ENCODE assay signal across 22 cellular contexts in the genomic region with DNA sequence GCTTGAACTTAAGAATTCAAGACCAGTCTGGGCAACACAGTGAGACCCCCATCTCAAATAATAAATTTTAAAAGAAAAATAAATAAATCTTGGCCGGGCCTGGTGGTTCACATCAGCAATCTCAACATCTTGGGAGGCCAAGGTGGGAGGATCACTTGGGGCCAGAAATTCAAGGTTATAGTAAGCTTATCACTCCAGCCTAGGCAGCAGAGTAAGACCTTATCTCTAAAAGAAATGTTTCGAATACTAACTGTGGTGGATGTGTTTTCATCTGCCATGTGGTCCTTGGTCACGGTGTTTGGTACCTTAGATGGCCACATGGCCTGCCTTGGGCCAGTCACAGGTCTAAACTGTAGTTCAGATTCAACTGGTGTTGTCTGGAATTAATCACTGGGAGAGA. TPM values are rescaled to one million over a fixed set of nuclear protein-coding genes. Genes with fewer than 3 reads are reported as not detected.
DNase-seq lines count a peak whose midpoint lies in the region; ATAC-seq, FAIRE-seq and TF ChIP-seq lines count a peak whose summit lies in the region.
"Had no signal": no experiment of that assay in that cellular context is flagged by ENCODE, and none has a peak within 500 bp of the region (broad histone marks: within the 10 kb centered on the region; RNA-seq: fewer than 3 reads in every experiment).

No MANE protein-coding gene starts in this region.

- no peaks in the 10 kb centered on the region for H3K9me2 ChIP-seq in OCI-LY7 (ENCODE audit: insufficient read depth, low read length)

- peak; percentile 80 for FAIRE-seq in HTR-8/SVneo (lab: Jason Lieb, UNC)
- FAIRE-seq: frontal cortex, small intestine had no signal

- peaks cover 8 to 16% of the 10 kb centered on the region in 2 donors for H3K36me3 Mint-ChIP-seq in activated T-cell treated with anti-CD3 and anti-CD28 coated beads, Interleukin-2, amount 50 U/mL, for 72 hours (ENCODE audit: insufficient read depth in 2 of 2)

- H2AFZ ChIP-seq in OCI-LY7 (ENCODE audit: low read length) = no peak overlapping the region

- no peaks in the 10 kb centered on the region for H3K27me3 ChIP-seq in gastrocnemius medialis

- H3K27ac ChIP-seq in coronary artery (peak overlapping the region; percentile 65 to 81), gastrocnemius medialis (peak overlapping the region; percentile 50 to 97 (median 70)), OCI-LY7 (ENCODE audit: low read depth, low read length, poor library complexity, severe bottlenecking) (no peak overlapping the region)
- H3K27ac ChIP-seq: HL-60, neutrophil had no signal

- H3K4me3 Mint-ChIP-seq in activated T-cell treated with anti-CD3 and anti-CD28 coated beads, Interleukin-2, amount 50 U/mL, for 72 hours = no peak overlapping the region
- H3K4me3 Mint-ChIP-seq: activated CD4-positive, alpha-beta T cell treated with anti-CD3 and anti-CD28 coated beads, Interleukin-2, amount 10 ng/mL, durations not matched to agents 7 days and 5 days; activated naive CD8-positive, alpha-beta T cell treated with anti-CD3 and anti-CD28 coated beads for 36 hours; T-helper 2 cell treated with Interferon-gamma antibody and Interleukin-4, amounts not matched to agents 5 μg/mL and 100 μg/mL, for 36 hours had no signal

- in situ Hi-C loops in gastrocnemius medialis (cut with MboI; ENCODE audit: low sequenced_read_pairs in 4 of 4) = loop anchor here in 3 of 4 donors (25.0 kb wide), 2 partner anchors 144 to 269 kb away; a partner anchor contains a TSS

- peaks cover 7 to 11% of the 10 kb centered on the region in 2 donors for H3K4me1 ChIP-seq in gastrocnemius medialis
- H3K4me1 ChIP-seq in OCI-LY7 (ENCODE audit: insufficient read depth, low read length, poor library complexity, severe bottlenecking) = peaks cover 19% of the 10 kb centered on the region

- TF ChIP-seq CTCF in coronary artery (IDR thresholded peaks at IDR 0.05) (no peak), gastrocnemius medialis (IDR thresholded peaks at IDR 0.05 in 4 of 5, conservative IDR thresholded peaks at IDR 0.05 in 1 of 5) (no peak), OCI-LY7 (conservative IDR thresholded peaks at IDR 0.05; ENCODE audit: low read length) (no peak)

- no peaks in the 10 kb centered on the region for H3K9me3 ChIP-seq in gastrocnemius medialis
- no peaks in the 10 kb centered on the region for H3K9me3 ChIP-seq in OCI-LY7 (ENCODE audit: low read length)
- H3K9me3 ChIP-seq: neutrophil had no signal

- DNase-seq in HTR-8/SVneo (ENCODE audit: insufficient read length, low spot score) = no peak
- DNase-seq in coronary artery (ENCODE audit: low spot score) = no peak
- no peak for DNase-seq in gastrocnemius medialis
- DNase-seq in NCI-H2107 treated with DMSO at 0.1 percent for 48 hours (lab: John Stamatoyannopoulos, UW; ENCODE audit: unreplicated experiment) = no peak
- DNase-seq in activated T-cell treated with anti-CD3 and anti-CD28 coated beads, Interleukin-2, amount 50 U/mL, for 72 hours = no peak
- no peak for DNase-seq in OCI-LY7 (ENCODE audit: low spot score)
- DNase-seq: activated CD4-positive, alpha-beta T cell treated with anti-CD3 and anti-CD28 coated beads, Interleukin-2, amount 10 ng/mL, durations not matched to agents 7 days and 5 days; activated naive CD8-positive, alpha-beta T cell treated with anti-CD3 and anti-CD28 coated beads for 36 hours; caudate nucleus; DMS 273 treated with DMSO at 0.1 percent for 48 hours; Karpas-422; NCI-H1417 treated with DMSO at 0.1 percent for 48 hours; NCI-H345; NK-92 treated with Interleukin-12 subunit alpha and Interleukin-12 subunit beta, amount 100 ng/mL, for 24 hours; Right ventricle myocardium superior; small intestine; stimulated activated naive CD4-positive, alpha-beta T cell treated with Interleukin-2 at 50 U/mL for 16 hours had no signal

- H3K4me1 Mint-ChIP-seq in activated T-cell treated with anti-CD3 and anti-CD28 coated beads, Interleukin-2, amount 50 U/mL, for 72 hours (ENCODE audit: low read depth) = peaks cover 20% of the 10 kb centered on the region

- H4K20me1 ChIP-seq in OCI-LY7 (ENCODE audit: insufficient read depth, low read length) = no peaks in the 10 kb centered on the region

- peaks cover 20% of the 10 kb centered on the region for H3K79me2 ChIP-seq in OCI-LY7 (ENCODE audit: insufficient read depth, low read depth, low read length)

- POLR2A ChIA-PET in OCI-LY7 (lab: Charles Lee) = no interaction called here

- no peaks in the 10 kb centered on the region for H3K9me3 Mint-ChIP-seq in activated T-cell treated with anti-CD3 and anti-CD28 coated beads, Interleukin-2, amount 50 U/mL, for 72 hours
- H3K9me3 Mint-ChIP-seq: activated CD4-positive, alpha-beta T cell treated with anti-CD3 and anti-CD28 coated beads, Interleukin-2, amount 10 ng/mL, durations not matched to agents 7 days and 5 days; activated naive CD8-positive, alpha-beta T cell treated with anti-CD3 and anti-CD28 coated beads for 36 hours; T-helper 2 cell treated with Interferon-gamma antibody and Interleukin-4, amounts not matched to agents 5 μg/mL and 100 μg/mL, for 36 hours had no signal

- TF ChIP-seq POLR2A in gastrocnemius medialis (IDR thresholded peaks at IDR 0.05) = no peak

- no TSS peak for BruUV-seq in OCI-LY7 (replicated peaks; lab: Mats Ljungman, UMichigan)

- no peak overlapping the region for H3K27ac Mint-ChIP-seq in activated T-cell treated with anti-CD3 and anti-CD28 coated beads, Interleukin-2, amount 50 U/mL, for 72 hours
- H3K27ac Mint-ChIP-seq: activated CD4-positive, alpha-beta T cell treated with anti-CD3 and anti-CD28 coated beads, Interleukin-2, amount 10 ng/mL, durations not matched to agents 7 days and 5 days; activated naive CD8-positive, alpha-beta T cell treated with anti-CD3 and anti-CD28 coated beads for 36 hours; T-helper 2 cell treated with Interferon-gamma antibody and Interleukin-4, amounts not matched to agents 5 μg/mL and 100 μg/mL, for 36 hours had no signal

- ATAC-seq in gastrocnemius medialis = no peak
- no peak for ATAC-seq in activated T-cell treated with anti-CD3 and anti-CD28 coated beads, Interleukin-2, amount 50 U/mL, for 72 hours (replicated peaks in 1 of 2)

- H3K4me3 ChIP-seq in coronary artery (no peak overlapping the region), gastrocnemius medialis (no peak overlapping the region), OCI-LY7 (ENCODE audit: low read depth, low read length, poor library complexity, severe bottlenecking) (no peak overlapping the region)

- intact Hi-C loops in gastrocnemius medialis (cut with DNase I; ENCODE audit: low total_unique reads) = no loop called here
- intact Hi-C loops in OCI-LY7 (cut with micrococcal nuclease; ENCODE audit: unreplicated experiment) = no loop called here

- no peak overlapping the region for H3K4me2 ChIP-seq in OCI-LY7 (ENCODE audit: low read length)

- CTCF ChIA-PET in OCI-LY7 (lab: Charles Lee; ENCODE audit: unreplicated experiment) = no interaction called here

- peaks cover 22% of the 10 kb centered on the region for H3K27me3 Mint-ChIP-seq in activated T-cell treated with anti-CD3 and anti-CD28 coated beads, Interleukin-2, amount 50 U/mL, for 72 hours (ENCODE audit: low read depth)

- H3K36me3 ChIP-seq in gastrocnemius medialis (no peaks in the 10 kb centered on the region), OCI-LY7 (ENCODE audit: insufficient read depth, low read length) (peaks cover 52% of the 10 kb centered on the region)

RNA-seq across cellular contexts. Expression of a gene that starts 5.8 kb away (rescaled TPM):
- total RNA-seq in gastrocnemius medialis (under 1 TPM in 1 of 4 donors, not detected in 3; 0.84 TPM), OCI-LY7 (2022) (222 and 255 TPM in 2 replicates)
- 100 to 1,000 TPM; 171 to 197 TPM for total RNA-seq in activated T-cell treated with anti-CD3 and anti-CD28 coated beads, Interleukin-2, amount 50 U/mL, for 72 hours
- total RNA-seq in OCI-LY7 (2014; rRNA removed; shearing (Covaris generic)) = 225 and 269 TPM in 2 replicates
- total RNA-seq: mesenteric fat pad had no signal

RNA-seq across cellular contexts. Expression of a gene that starts 8.9 kb away (rescaled TPM):
- total RNA-seq in gastrocnemius medialis (1,000 to 10,000 TPM; 2,919 to 3,968 (median 3,006) TPM), OCI-LY7 (2022) (not detected in 2 replicates)
- total RNA-seq in activated T-cell treated with anti-CD3 and anti-CD28 coated beads, Interleukin-2, amount 50 U/mL, for 72 hours = under 1 TPM in 1 of 2 donors, not detected in 1; 0.49 TPM
- not detected in 2 replicates for total RNA-seq in OCI-LY7 (2014; rRNA removed; shearing (Covaris generic))
- total RNA-seq: activated CD4-positive, alpha-beta T cell treated with anti-CD3 and anti-CD28 coated beads, Interleukin-2, amount 10 ng/mL, durations not matched to agents 7 days and 5 days; activated naive CD8-positive, alpha-beta T cell treated with anti-CD3 and anti-CD28 coated beads for 36 hours; frontal cortex had no signal

RNA-seq across cellular contexts. Expression of a gene that starts 15.4 kb away (rescaled TPM):
- total RNA-seq in gastrocnemius medialis (100 to 1,000 TPM in 2 of 4 donors, 10 to 100 TPM in 2; 35.8 to 114 (median 79.0) TPM), OCI-LY7 (2022) (0.49 and 1.1 TPM in 2 replicates)
- 1 to 10 TPM; 1.8 to 2.4 TPM for total RNA-seq in activated T-cell treated with anti-CD3 and anti-CD28 coated beads, Interleukin-2, amount 50 U/mL, for 72 hours
- 0.49 and 0.79 TPM in 2 replicates for total RNA-seq in OCI-LY7 (2014; rRNA removed; shearing (Covaris generic))

RNA-seq across cellular contexts. Expression of a gene that starts 26.5 kb away (rescaled TPM):
- 10 to 100 TPM; 26.1 to 41.9 (median 36.4) TPM for total RNA-seq in gastrocnemius medialis
- total RNA-seq in activated T-cell treated with anti-CD3 and anti-CD28 coated beads, Interleukin-2, amount 50 U/mL, for 72 hours = 10 to 100 TPM; 35.0 to 36.3 TPM
- 25.8 and 30.5 TPM in 2 replicates for total RNA-seq in OCI-LY7 (2014; rRNA removed; shearing (Covaris generic))
- 38.7 and 38.8 TPM in 2 replicates for total RNA-seq in OCI-LY7 (2022)

RNA-seq across cellular contexts. Expression of a gene that starts 26.6 kb away (rescaled TPM):
- not detected for total RNA-seq in gastrocnemius medialis
- under 1 TPM in 1 of 2 donors, not detected in 1; 0.67 TPM for total RNA-seq in activated T-cell treated with anti-CD3 and anti-CD28 coated beads, Interleukin-2, amount 50 U/mL, for 72 hours
- not detected in 2 replicates for total RNA-seq in OCI-LY7 (2014; rRNA removed; shearing (Covaris generic))
- not detected in 2 replicates for total RNA-seq in OCI-LY7 (2022)
- total RNA-seq: activated CD4-positive, alpha-beta T cell treated with anti-CD3 and anti-CD28 coated beads, Interleukin-2, amount 10 ng/mL, durations not matched to agents 7 days and 5 days; activated naive CD8-positive, alpha-beta T cell treated with anti-CD3 and anti-CD28 coated beads for 36 hours; frontal cortex had no signal

Comparison
In these comparisons a context has a peak if more than half of its experiments do, and no peak if none do; other contexts are left out.
1. RNA of a gene that starts 5.8 kb away (total RNA-seq): 222 to 269 TPM in OCI-LY7 and 171 to 197 TPM in activated T-cell treated with anti-CD3 and anti-CD28 coated beads, Interleukin-2, amount 50 U/mL, for 72 hours; 0.84 TPM in gastrocnemius medialis; every median in the first group is over 10 times any median in the second.
2. RNA of a gene that starts 8.9 kb away (total RNA-seq): 2,919 to 3,968 TPM in gastrocnemius medialis; 0.49 TPM in activated T-cell treated with anti-CD3 and anti-CD28 coated beads, Interleukin-2, amount 50 U/mL, for 72 hours and not detected in OCI-LY7; every median in the first group is over 1,000 times any median in the second.
3. RNA of a gene that starts 15.4 kb away (total RNA-seq): 35.8 to 114 TPM in gastrocnemius medialis; 1.8 to 2.4 TPM in activated T-cell treated with anti-CD3 and anti-CD28 coated beads, Interleukin-2, amount 50 U/mL, for 72 hours and 0.49 to 1.1 TPM in OCI-LY7; every median in the first group is over 10 times any median in the second.